Comparison of ENCODE assay signal across 8 cellular contexts in genomic region chr19:460877-461609, GRCh38. TPM values are rescaled to one million over a fixed set of nuclear protein-coding genes. Genes with fewer than 3 reads are reported as not detected.
DNase-seq lines count a peak whose midpoint lies in the region; ATAC-seq and TF ChIP-seq lines count a peak whose summit lies in the region.

A gene with protein sequence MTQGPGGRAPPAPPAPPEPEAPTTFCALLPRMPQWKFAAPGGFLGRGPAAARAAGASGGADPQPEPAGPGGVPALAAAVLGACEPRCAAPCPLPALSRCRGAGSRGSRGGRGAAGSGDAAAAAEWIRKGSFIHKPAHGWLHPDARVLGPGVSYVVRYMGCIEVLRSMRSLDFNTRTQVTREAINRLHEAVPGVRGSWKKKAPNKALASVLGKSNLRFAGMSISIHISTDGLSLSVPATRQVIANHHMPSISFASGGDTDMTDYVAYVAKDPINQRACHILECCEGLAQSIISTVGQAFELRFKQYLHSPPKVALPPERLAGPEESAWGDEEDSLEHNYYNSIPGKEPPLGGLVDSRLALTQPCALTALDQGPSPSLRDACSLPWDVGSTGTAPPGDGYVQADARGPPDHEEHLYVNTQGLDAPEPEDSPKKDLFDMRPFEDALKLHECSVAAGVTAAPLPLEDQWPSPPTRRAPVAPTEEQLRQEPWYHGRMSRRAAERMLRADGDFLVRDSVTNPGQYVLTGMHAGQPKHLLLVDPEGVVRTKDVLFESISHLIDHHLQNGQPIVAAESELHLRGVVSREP (minus strand): TSS chr19:461033. CDS start chr19:460996, 37 bp downstream.

- no peak within 1 kb of the TSS for H3K27ac ChIP-seq in SJSA1

- TF ChIP-seq CTCF in Calu3 (IDR thresholded peaks at IDR 0.05; ENCODE audit: unreplicated experiment) (no peak), foreskin fibroblast (IDR thresholded peaks at IDR 0.05; ENCODE audit: low read depth, low read length) (no peak), omental fat pad (IDR thresholded peaks at IDR 0.05) (no peak)

- peaks cover 22% of the 10 kb centered on the region for H3K27me3 ChIP-seq in SJSA1 (replicated peaks)

- CTCF ChIA-PET in Calu3 (lab: Charles Lee): no interaction called here

- BruUV-seq in Calu3 (replicated peaks; lab: Mats Ljungman, UMichigan): no TSS peak

- no peak for ATAC-seq in omental fat pad (ENCODE audit: low FRiP score)
- no peak for ATAC-seq in GM19452 (IDR thresholded peaks at IDR 0.05; ENCODE audit: unreplicated experiment)
- ATAC-seq in GM19035 (IDR thresholded peaks at IDR 0.05; ENCODE audit: unreplicated experiment): no peak

- intact Hi-C loops in Calu3 (cut with micrococcal nuclease; ENCODE audit: unreplicated experiment): no loop called here

- H3K9me3 ChIP-seq in SJSA1 (replicated peaks): no peaks in the 10 kb centered on the region

- no peaks in the 10 kb centered on the region for H3K9me3 Mint-ChIP-seq in Calu3 (ENCODE audit: low read depth, unreplicated experiment)

- peaks cover 27% of the 10 kb centered on the region for H3K36me3 Mint-ChIP-seq in Calu3 (ENCODE audit: insufficient read depth, unreplicated experiment)

- peaks cover 13% of the 10 kb centered on the region for H3K27me3 Mint-ChIP-seq in Calu3 (ENCODE audit: unreplicated experiment)

- H3K36me3 ChIP-seq in SJSA1: no peaks in the 10 kb centered on the region

- no peaks in the 10 kb centered on the region for H3K4me1 Mint-ChIP-seq in Calu3 (ENCODE audit: low read depth, unreplicated experiment)

- H3K4me3 ChIP-seq in SJSA1 (peak within 1 kb of the TSS; percentile 13; the same call in 1 of the 2 replicates), foreskin fibroblast (ENCODE audit: low read depth in 1 of 2, low read length in 2 of 2) (peak within 1 kb of the TSS; percentile 42 to 56)

- DNase-seq in Calu3 (peak; percentile 17), SJSA1 (ENCODE audit: low read depth in 1 of 2, low spot score in 2 of 2) (no peak), foreskin fibroblast (peak in 1 of 2 donors; percentile 16), omental fat pad (ENCODE audit: low spot score) (no peak), NAMALWA (ENCODE audit: low spot score) (no peak), GDM1 (lab: John Stamatoyannopoulos, UW) (no peak)

- peaks cover 5% of the 10 kb centered on the region for H3K4me1 ChIP-seq in SJSA1 (replicated peaks)

- H3K4me3 Mint-ChIP-seq in Calu3 (ENCODE audit: low read depth, unreplicated experiment): peak within 1 kb of the TSS; percentile 79

- H3K27ac Mint-ChIP-seq in Calu3 (ENCODE audit: unreplicated experiment): peak within 1 kb of the TSS; percentile 61

RNA-seq across cellular contexts. Expression of the gene that starts here (rescaled TPM):
- total RNA-seq in Calu3 (2022): 8.3 and 8.4 TPM in 2 replicates
- total RNA-seq in SJSA1 (2014; rRNA removed; shearing (Covaris generic)): not detected in 2 replicates
- total RNA-seq in omental fat pad: 10 to 100 TPM; 11.7 to 27.1 (median 18.8) TPM
